Comparison of ENCODE assay signal across 8 cellular contexts in genomic region chr9:83420486-83420885, GRCh38.
"Had no signal": no experiment of that assay in that cellular context is flagged by ENCODE, and none has a peak within 500 bp of the region (broad histone marks: within the 10 kb centered on the region; RNA-seq: fewer than 3 reads in every experiment).

No MANE protein-coding gene starts in this region.

- H3K27me3 Mint-ChIP-seq: IgD-negative memory B cell had no signal

- H3K4me1 Mint-ChIP-seq: IgD-negative memory B cell had no signal

- H3K4me2 ChIP-seq: GM23338, KMS-11 had no signal

- H3K9ac ChIP-seq: KMS-11 had no signal

- H2AFZ ChIP-seq: GM23338 had no signal

- DNase-seq: H9, HCEC 1CT, KBM-7 had no signal

- H3K9me3 Mint-ChIP-seq: GM23338, H9 had no signal

- ATAC-seq: GM23338, HepG2 had no signal

- H3K4me3 Mint-ChIP-seq: GM23338, H9, IgD-negative memory B cell had no signal

- H3K4me3 ChIP-seq: GM23338 had no signal

- H3K27ac ChIP-seq: HL-60, KMS-11 had no signal

- H3K27ac Mint-ChIP-seq: GM23338, H9, IgD-negative memory B cell had no signal
